8 cellular contexts compared by ENCODE assay signal in genomic region chr19:55256562-55257460, GRCh38. TPM values are rescaled to one million over a fixed set of nuclear protein-coding genes. Genes with fewer than 3 reads are reported as not detected.
DNase-seq lines count a peak whose midpoint lies in the region; ATAC-seq and TF ChIP-seq lines count a peak whose summit lies in the region.

No MANE protein-coding gene starts in this region.

- CTCF ChIA-PET in Calu3 (lab: Charles Lee) = interaction anchor here (0.7 kb wide), 1 partner anchor 108 kb away, joined by 6 read pairs; the partner anchor contains the start of gene TNNT1
- CTCF ChIA-PET in PC-9 (lab: Charles Lee) = interaction anchor here (0.6 kb wide), 1 partner anchor 350 kb away, joined by 9 read pairs; no protein-coding TSS in a partner anchor

- WGBS in endodermal cell (ENCODE audit: insufficient coverage in 1 of 2, insufficient read length in 1 of 2), 2 experiments = 79 to 84% methylated on average over 15 to 22 of the region's 22 CpGs
- WGBS in ovary, 3 donors = 20 to 31% (median 27%) methylated on average over 22 of the region's 22 CpGs

- TSS peak; percentile 56 for BruUV-seq in Calu3 (replicated peaks; lab: Mats Ljungman, UMichigan)
- TSS peak; percentile 23 for BruUV-seq in PC-9 (replicated peaks; lab: Mats Ljungman, UMichigan)

- peaks cover 37% of the 10 kb centered on the region for H3K4me1 Mint-ChIP-seq in Calu3 (ENCODE audit: low read depth, unreplicated experiment)
- peaks cover 37% of the 10 kb centered on the region for H3K4me1 Mint-ChIP-seq in endodermal cell

- TF ChIP-seq POLR2A in ovary (IDR thresholded peaks at IDR 0.05) = no peak

- H3K27ac Mint-ChIP-seq in Calu3 (ENCODE audit: unreplicated experiment) (peak overlapping the region; percentile 51), endodermal cell (peak overlapping the region; percentile 84)

- H3K9me3 ChIP-seq in PC-9 (ENCODE audit: insufficient read depth, low read depth) (no peaks in the 10 kb centered on the region), endodermal cell (ENCODE audit: control insufficient read depth, low read length) (no peaks in the 10 kb centered on the region), ovary (no peaks in the 10 kb centered on the region)

- POLR2A ChIA-PET in PC-9 (lab: Charles Lee; ENCODE audit: unreplicated experiment) = interaction anchor here (1.5 kb wide), 1 partner anchor 90 kb away, joined by 7 read pairs; no protein-coding TSS in a partner anchor

- H3K9me2 ChIP-seq in PC-9 (ENCODE audit: insufficient read depth) = no peaks in the 10 kb centered on the region

- peaks cover 38% of the 10 kb centered on the region for H3K36me3 Mint-ChIP-seq in Calu3 (ENCODE audit: insufficient read depth, unreplicated experiment)
- peaks cover 1% of the 10 kb centered on the region for H3K36me3 Mint-ChIP-seq in endodermal cell (ENCODE audit: low read depth)

- H3K4me3 ChIP-seq in PC-9 (peak overlapping the region; percentile 77), endodermal cell (ENCODE audit: low read length) (peak overlapping the region; percentile 90), ovary (peak overlapping the region; percentile 92)

- H3K27me3 Mint-ChIP-seq in Calu3 (ENCODE audit: unreplicated experiment) = no peaks in the 10 kb centered on the region
- no peaks in the 10 kb centered on the region for H3K27me3 Mint-ChIP-seq in endodermal cell (ENCODE audit: insufficient read depth)

- H3K4me1 ChIP-seq in PC-9 (replicated peaks; ENCODE audit: insufficient read depth) = peaks cover 50% of the 10 kb centered on the region
- peaks cover 11% of the 10 kb centered on the region for H3K4me1 ChIP-seq in endodermal cell (ENCODE audit: control insufficient read depth, insufficient read depth, low read length)
- H3K4me1 ChIP-seq in ovary (ENCODE audit: insufficient read depth) = peaks cover 18% of the 10 kb centered on the region

- TF ChIP-seq CTCF in Calu3 (IDR thresholded peaks at IDR 0.05; ENCODE audit: unreplicated experiment) = no peak
- TF ChIP-seq CTCF in PC-9 (conservative IDR thresholded peaks at IDR 0.05) = no peak
- no peak for TF ChIP-seq CTCF in endodermal cell (conservative IDR thresholded peaks at IDR 0.05)
- no peak for TF ChIP-seq CTCF in ovary (IDR thresholded peaks at IDR 0.05)

- H2AFZ ChIP-seq in PC-9 = no peak overlapping the region

- H3K9me3 Mint-ChIP-seq in Calu3 (ENCODE audit: low read depth, unreplicated experiment) = no peaks in the 10 kb centered on the region
- H3K9me3 Mint-ChIP-seq in endodermal cell = no peaks in the 10 kb centered on the region

- H3F3A ChIP-seq in PC-9 (ENCODE audit: insufficient read depth, low read depth) = peaks cover 44% of the 10 kb centered on the region

- H3K27me3 ChIP-seq in PC-9 (ENCODE audit: insufficient read depth, low read depth) = no peaks in the 10 kb centered on the region
- no peaks in the 10 kb centered on the region for H3K27me3 ChIP-seq in endodermal cell (ENCODE audit: control insufficient read depth, insufficient read depth, low read length, poor library complexity, severe bottlenecking)
- no peaks in the 10 kb centered on the region for H3K27me3 ChIP-seq in ovary

- peak overlapping the region; percentile 96 for H3K4me3 Mint-ChIP-seq in Calu3 (ENCODE audit: low read depth, unreplicated experiment)
- H3K4me3 Mint-ChIP-seq in endodermal cell = peak overlapping the region; percentile 98

- H3K79me2 ChIP-seq in PC-9 (ENCODE audit: low read depth) = peaks cover 68% of the 10 kb centered on the region

- no peaks in the 10 kb centered on the region for H3K36me3 ChIP-seq in PC-9 (ENCODE audit: low read depth)
- H3K36me3 ChIP-seq in endodermal cell (ENCODE audit: control insufficient read depth, insufficient read depth, low read length) = peaks cover 9% of the 10 kb centered on the region
- H3K36me3 ChIP-seq in ovary = no peaks in the 10 kb centered on the region

- ATAC-seq in HG03565 (IDR thresholded peaks at IDR 0.05; ENCODE audit: unreplicated experiment) (no peak), GM21717 (IDR thresholded peaks at IDR 0.05; ENCODE audit: unreplicated experiment) (no peak)

- H4K20me1 ChIP-seq in PC-9 (ENCODE audit: insufficient read depth) = peaks cover 61% of the 10 kb centered on the region

- intact Hi-C loops in Calu3 (cut with micrococcal nuclease; ENCODE audit: unreplicated experiment) (loop anchor here (10.0 kb wide), 1 partner anchor 82 kb away; no protein-coding TSS in a partner anchor), PC-9 (cut with micrococcal nuclease; ENCODE audit: unreplicated experiment) (no loop called here), ovary (cut with DNase I) (loop anchor here in 1 of 4 donors (5.0 kb wide), 1 partner anchor 140 kb away; the partner anchor contains the start of gene PPP1R12C)

- H3K27ac ChIP-seq in PC-9 (peak overlapping the region; percentile 35; the same call in 1 of the 2 replicates), endodermal cell (ENCODE audit: low read depth, low read length) (no peak overlapping the region), ovary (no peak overlapping the region)

- TF ChIP-seq EP300 in ovary (IDR thresholded peaks at IDR 0.05) = no peak

- H3K9ac ChIP-seq in endodermal cell (ENCODE audit: extremely low read depth, low read length, poor library complexity, severe bottlenecking) = peak overlapping the region; percentile 1

- DNase-seq in Calu3 = no peak
- no peak for DNase-seq in PC-9
- no peak for DNase-seq in endodermal cell
- no peak for DNase-seq in ovary
- no peak for DNase-seq in NCI-H2196 (lab: John Stamatoyannopoulos, UW; ENCODE audit: unreplicated experiment)
- no peak for DNase-seq in NCI-H1092 treated with DMSO at 0.1 percent for 48 hours (lab: John Stamatoyannopoulos, UW)

- peak overlapping the region; percentile 97 for H3K4me2 ChIP-seq in PC-9

RNA-seq across cellular contexts. Expression of gene PPP6R1, which starts 2.0 kb away (rescaled TPM):
- total RNA-seq in Calu3 (2022) (126 and 132 TPM in 2 replicates), PC-9 (2021) (136 and 159 TPM in 2 replicates), endodermal cell (10 to 100 TPM; 74.8 to 79.9 TPM), ovary (10 to 100 TPM; 14.1 to 52.2 (median 46.3) TPM)
- polyA plus RNA-seq in endodermal cell (2013, experiment 1 of 2) = 42.2 TPM
- 39.1 TPM for polyA plus RNA-seq in endodermal cell (2013, experiment 2 of 2)
- 10 to 100 TPM; 21.3 to 26.9 TPM for polyA plus RNA-seq in ovary

RNA-seq across cellular contexts. Expression of gene HSPBP1, which starts 23.1 kb away (rescaled TPM):
- total RNA-seq in Calu3 (2022) (72.0 and 72.8 TPM in 2 replicates), PC-9 (2021) (66.2 and 79.6 TPM in 2 replicates), endodermal cell (10 to 100 TPM; 43.7 to 48.5 TPM), ovary (10 to 100 TPM; 20.5 to 40.7 (median 31.8) TPM)
- polyA plus RNA-seq in endodermal cell (2013, experiment 1 of 2) = 38.6 TPM
- polyA plus RNA-seq in endodermal cell (2013, experiment 2 of 2) = 41.3 TPM
- polyA plus RNA-seq in ovary = 10 to 100 TPM in 1 of 2 donors, 1 to 10 TPM in 1; 3.6 to 36.5 TPM

RNA-seq across cellular contexts. Expression of gene BRSK1, which starts 27.0 kb away (rescaled TPM):
- total RNA-seq in Calu3 (2022) (3.4 and 3.8 TPM in 2 replicates), PC-9 (2021) (6.5 and 14.4 TPM in 2 replicates), endodermal cell (10 to 100 TPM; 75.9 to 91.4 TPM), ovary (10 to 100 TPM in 1 of 7 donors, 1 to 10 TPM in 6; 1.9 to 11.3 (median 4.8) TPM)
- 53.5 TPM for polyA plus RNA-seq in endodermal cell (2013, experiment 1 of 2)
- 51.8 TPM for polyA plus RNA-seq in endodermal cell (2013, experiment 2 of 2)
- 1 to 10 TPM; 2.3 to 5.0 TPM for polyA plus RNA-seq in ovary

RNA-seq across cellular contexts. Expression of gene TMEM86B, which starts 28.2 kb away (rescaled TPM):
- 14.3 and 14.7 TPM in 2 replicates for total RNA-seq in Calu3 (2022)
- 18.1 and 18.4 TPM in 2 replicates for total RNA-seq in PC-9 (2021)
- 1 to 10 TPM; 2.9 to 5.9 TPM for total RNA-seq in endodermal cell
- 4.9 TPM for polyA plus RNA-seq in endodermal cell (2013, experiment 1 of 2)
- 3.5 TPM for polyA plus RNA-seq in endodermal cell (2013, experiment 2 of 2)
- total RNA-seq in ovary = 1 to 10 TPM; 2.6 to 4.9 (median 3.5) TPM
- 1 to 10 TPM in 1 of 2 donors, not detected in 1; 3.0 TPM for polyA plus RNA-seq in ovary

RNA-seq across cellular contexts. Expression of gene PTPRH, which starts 47.5 kb away (rescaled TPM):
- 34.6 and 43.2 TPM in 2 replicates for total RNA-seq in Calu3 (2022)
- total RNA-seq in PC-9 (2021) = 11.7 and 21.4 TPM in 2 replicates
- total RNA-seq in endodermal cell = not detected
- 2.1 TPM for polyA plus RNA-seq in endodermal cell (2013, experiment 1 of 2)
- polyA plus RNA-seq in endodermal cell (2013, experiment 2 of 2) = 1.3 TPM
- total RNA-seq in ovary = 1 to 10 TPM in 5 of 7 donors, under 1 TPM in 2; 0.23 to 4.1 (median 1.2) TPM
- polyA plus RNA-seq in ovary = 1 to 10 TPM in 1 of 2 donors, under 1 TPM in 1; 0.45 to 4.6 TPM
